In the genomic region with DNA sequence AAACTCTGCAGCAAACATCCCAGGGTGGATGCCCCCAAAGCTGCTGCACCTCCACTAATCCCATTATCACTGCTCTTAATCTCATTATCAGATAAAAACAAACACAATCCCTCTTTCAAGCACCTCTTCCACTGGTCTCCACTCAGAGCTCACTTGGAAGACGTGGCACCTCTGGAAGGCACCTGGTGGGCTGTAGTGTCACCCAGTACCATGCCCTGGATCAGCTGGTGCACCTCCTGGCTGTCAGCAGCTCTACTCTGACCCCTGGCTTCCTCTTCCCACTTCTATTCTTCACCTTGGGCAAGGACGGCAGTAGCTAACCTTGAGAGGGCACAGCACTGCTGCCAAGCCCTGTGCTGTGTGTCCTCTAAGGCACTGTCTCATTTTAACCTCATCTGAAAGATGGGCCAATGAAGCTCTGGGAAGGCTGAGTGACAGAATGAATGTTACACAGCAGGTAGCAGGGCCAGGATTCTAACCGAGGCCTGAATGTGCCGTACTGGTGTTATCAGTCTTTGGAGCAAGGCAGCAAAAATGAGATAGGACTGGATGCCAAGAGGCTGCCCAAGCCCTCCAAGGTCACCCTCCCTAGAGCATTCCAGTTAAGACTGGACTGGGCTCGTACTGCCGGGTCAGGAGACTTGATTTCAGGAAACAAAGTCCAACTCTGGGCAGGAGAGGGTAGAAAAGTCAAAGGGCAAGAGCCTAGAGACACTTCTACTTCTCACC, we compare ENCODE assay signal across 9 cellular contexts. TPM values are rescaled to one million over a fixed set of nuclear protein-coding genes. Genes with fewer than 3 reads are reported as not detected.
A peak's percentile ranks its signal among the peaks of the same experiment; 100 is the strongest.
DNase-seq lines count a peak whose midpoint lies in the region; ATAC-seq, FAIRE-seq and TF ChIP-seq lines count a peak whose summit lies in the region.
"Had no signal": no experiment of that assay in that cellular context is flagged by ENCODE, and none has a peak within 500 bp of the region (broad histone marks: within the 10 kb centered on the region; RNA-seq: fewer than 3 reads in every experiment).

No MANE protein-coding gene starts in this region.

- peak overlapping the region; percentile 69 for H3K27ac Mint-ChIP-seq in T-helper 2 cell treated with Interferon-gamma antibody and Interleukin-4, amounts not matched to agents 5 μg/mL and 100 μg/mL, for 36 hours
- peak overlapping the region; percentile 70 for H3K27ac Mint-ChIP-seq in activated naive CD8-positive, alpha-beta T cell treated with anti-CD3 and anti-CD28 coated beads, Interleukin-2, amount 50 U/mL, for 24 hours

- H3K4me1 ChIP-seq in left lung (peaks cover 70 to 100% of the 10 kb centered on the region in 2 donors), subcutaneous abdominal adipose tissue (ENCODE audit: control insufficient read depth in 5 of 5, insufficient read depth in 5 of 5, low read length in 5 of 5) (peaks cover 27 to 84% (median 83%) of the 10 kb centered on the region in 5 donors)

- H3K36me3 Mint-ChIP-seq in T-helper 2 cell treated with Interferon-gamma antibody and Interleukin-4, amounts not matched to agents 5 μg/mL and 100 μg/mL, for 36 hours (ENCODE audit: low read depth) = peaks cover 26% of the 10 kb centered on the region
- H3K36me3 Mint-ChIP-seq in activated naive CD8-positive, alpha-beta T cell treated with anti-CD3 and anti-CD28 coated beads, Interleukin-2, amount 50 U/mL, for 24 hours (ENCODE audit: low read depth) = peaks cover 10% of the 10 kb centered on the region

- no peaks in the 10 kb centered on the region for H3K36me3 ChIP-seq in left lung
- H3K36me3 ChIP-seq in subcutaneous abdominal adipose tissue (ENCODE audit: control insufficient read depth in 5 of 5, insufficient read depth in 5 of 5, low read length in 5 of 5) = no peaks in the 10 kb centered on the region
- peaks cover 34% of the 10 kb centered on the region for H3K36me3 ChIP-seq in MG63

- no peaks in the 10 kb centered on the region for H3K9me3 ChIP-seq in left lung
- H3K9me3 ChIP-seq in subcutaneous abdominal adipose tissue (ENCODE audit: control insufficient read depth in 5 of 5, low read length in 5 of 5) = no peaks in the 10 kb centered on the region
- H3K9me3 ChIP-seq in MG63 = no peaks in the 10 kb centered on the region

- no peaks in the 10 kb centered on the region for H3K27me3 Mint-ChIP-seq in T-helper 2 cell treated with Interferon-gamma antibody and Interleukin-4, amounts not matched to agents 5 μg/mL and 100 μg/mL, for 36 hours (ENCODE audit: low read depth)
- no peaks in the 10 kb centered on the region for H3K27me3 Mint-ChIP-seq in activated naive CD8-positive, alpha-beta T cell treated with anti-CD3 and anti-CD28 coated beads, Interleukin-2, amount 50 U/mL, for 24 hours

- ATAC-seq in activated naive CD8-positive, alpha-beta T cell treated with anti-CD3 and anti-CD28 coated beads, Interleukin-2, amount 50 U/mL, for 24 hours = peak; percentile 37
- peak; percentile 5 for ATAC-seq in left lung

- H3K27ac ChIP-seq in left lung (peak overlapping the region in 1 of 2 donors; percentile 13), subcutaneous abdominal adipose tissue (ENCODE audit: low read depth, low read length) (peak overlapping the region; percentile 37)

- peak overlapping the region in 4 of 5 donors; percentile 8 to 36 (median 29) for H3K9ac ChIP-seq in subcutaneous abdominal adipose tissue (ENCODE audit: low read length in 5 of 5)

- no peaks in the 10 kb centered on the region for H3K9me3 Mint-ChIP-seq in T-helper 2 cell treated with Interferon-gamma antibody and Interleukin-4, amounts not matched to agents 5 μg/mL and 100 μg/mL, for 36 hours
- H3K9me3 Mint-ChIP-seq in activated naive CD8-positive, alpha-beta T cell treated with anti-CD3 and anti-CD28 coated beads, Interleukin-2, amount 50 U/mL, for 24 hours = peaks cover 5% of the 10 kb centered on the region

- intact Hi-C loops in left lung (cut with DNase I) = no loop called here

- H3K4me1 Mint-ChIP-seq in T-helper 2 cell treated with Interferon-gamma antibody and Interleukin-4, amounts not matched to agents 5 μg/mL and 100 μg/mL, for 36 hours (ENCODE audit: low read depth) = peaks cover 61% of the 10 kb centered on the region
- peaks cover 86% of the 10 kb centered on the region for H3K4me1 Mint-ChIP-seq in activated naive CD8-positive, alpha-beta T cell treated with anti-CD3 and anti-CD28 coated beads, Interleukin-2, amount 50 U/mL, for 24 hours

- FAIRE-seq in GM19239 (lab: Jason Lieb, UNC) = no peak
- FAIRE-seq: islet of Langerhans had no signal

- H3K27me3 ChIP-seq in left lung = no peaks in the 10 kb centered on the region
- H3K27me3 ChIP-seq in subcutaneous abdominal adipose tissue (ENCODE audit: control insufficient read depth in 5 of 5, insufficient read depth in 4 of 5, low read length in 5 of 5) = no peaks in the 10 kb centered on the region
- H3K27me3 ChIP-seq in MG63 = no peaks in the 10 kb centered on the region

- no peak overlapping the region for H3K4me3 ChIP-seq in left lung
- no peak overlapping the region for H3K4me3 ChIP-seq in subcutaneous abdominal adipose tissue (ENCODE audit: low read depth in 1 of 5, low read length in 5 of 5)
- no peak overlapping the region for H3K4me3 ChIP-seq in MG63

- no peak for TF ChIP-seq CTCF in left lung (IDR thresholded peaks at IDR 0.05)

- no peak for DNase-seq in T-helper 2 cell treated with Interferon-gamma antibody and Interleukin-4, amounts not matched to agents 5 μg/mL and 100 μg/mL, for 36 hours (ENCODE audit: low spot score)
- DNase-seq in T-helper 2 cell (no peak), left lung (peak in 1 of 2 donors; percentile 10), activated gamma-delta T cell (lab: John Stamatoyannopoulos, UW) (no peak), GM19239 (ENCODE audit: insufficient read length, low spot score) (no peak), MG63 (no peak)
- DNase-seq in activated naive CD8-positive, alpha-beta T cell treated with anti-CD3 and anti-CD28 coated beads, Interleukin-2, amount 50 U/mL, for 24 hours = no peak

- H3K4me3 Mint-ChIP-seq in T-helper 2 cell treated with Interferon-gamma antibody and Interleukin-4, amounts not matched to agents 5 μg/mL and 100 μg/mL, for 36 hours = no peak overlapping the region
- peak overlapping the region; percentile 6 for H3K4me3 Mint-ChIP-seq in activated naive CD8-positive, alpha-beta T cell treated with anti-CD3 and anti-CD28 coated beads, Interleukin-2, amount 50 U/mL, for 24 hours

RNA-seq across cellular contexts. Expression of gene BRD4, which starts 7.4 kb away (rescaled TPM):
- 10 to 100 TPM; 79.1 to 89.6 TPM for total RNA-seq in left lung
- total RNA-seq in MG63 (2014; rRNA removed; shearing (Covaris generic); ENCODE audit: low replicate concordance) = 9.3 and 16.0 TPM in 2 replicates

RNA-seq across cellular contexts. Expression of gene AKAP8, which starts 54.6 kb away (rescaled TPM):
- 10 to 100 TPM; 19.5 to 36.8 TPM for total RNA-seq in left lung
- total RNA-seq in MG63 (2014; rRNA removed; shearing (Covaris generic); ENCODE audit: low replicate concordance) = 29.6 and 30.2 TPM in 2 replicates
